In genomic region chr19:2858864-2859263, GRCh38 we compare ENCODE assay signal across 31 cellular contexts. TPM values are rescaled to one million over a fixed set of nuclear protein-coding genes. Genes with fewer than 3 reads are reported as not detected.
"Had no signal": no experiment of that assay in that cellular context is flagged by ENCODE, and none has a peak within 500 bp of the region (broad histone marks: within the 10 kb centered on the region; RNA-seq: fewer than 3 reads in every experiment).

No MANE protein-coding gene starts in this region.

- H3K4me3 Mint-ChIP-seq: nephron; neural crest cell; stimulated activated effector memory CD8-positive, alpha-beta T cell treated with anti-CD3 and anti-CD28 coated beads, Interleukin-12 subunit alpha, Interleukin-12 subunit beta, amount 100 ng/mL, for 72 hours; stimulated activated naive CD8-positive, alpha-beta T cell treated with anti-CD3 and anti-CD28 coated beads, Interleukin-15, Interleukin-2, amounts not matched to agents 100 ng/mL and 50 ng/mL, for 24 hours; type B pancreatic cell had no signal

- H3K27me3 Mint-ChIP-seq: naive thymus-derived CD8-positive, alpha-beta T cell; stimulated activated naive CD8-positive, alpha-beta T cell treated with anti-CD3 and anti-CD28 coated beads, Interleukin-15, Interleukin-2, amounts not matched to agents 100 ng/mL and 50 ng/mL, for 24 hours; type B pancreatic cell had no signal

- H3K4me3 ChIP-seq: lower lobe of right lung, pancreas, prostate gland, sigmoid colon, spleen, suprapubic skin, tibial nerve, uterus had no signal

- ATAC-seq: left cardiac atrium; left lobe of liver; left ventricle myocardium superior; naive thymus-derived CD8-positive, alpha-beta T cell; pancreas; right cardiac atrium; stimulated activated effector memory CD8-positive, alpha-beta T cell treated with anti-CD3 and anti-CD28 coated beads, Interleukin-12 subunit alpha, Interleukin-12 subunit beta, amount 100 ng/mL, for 72 hours had no signal

- DNase-seq: hippocampal formation; kidney glomerular epithelial cell; left cardiac atrium; left ventricle myocardium superior; lower lobe of right lung; mammary epithelial cell; mesenchymal stem cell; naive thymus-derived CD8-positive, alpha-beta T cell; nucleus accumbens; pancreas; retina; right cardiac atrium; sigmoid colon; small intestine; spleen; stimulated activated CD4-positive, alpha-beta T cell treated with anti-CD3 and anti-CD28 coated beads, Interleukin-4, amount 100 ng/mL, for 24 hours; stimulated activated naive CD4-positive, alpha-beta T cell; uterus had no signal

- H3K4me1 ChIP-seq: lower lobe of right lung, pancreas, prostate gland, sigmoid colon, spleen, suprapubic skin, tibial nerve, uterus had no signal

- H3K27me3 ChIP-seq: pancreas, sigmoid colon, spleen, suprapubic skin, tibial nerve, uterus had no signal

- H3K9me3 ChIP-seq: pancreas, prostate gland had no signal

- H3K36me3 Mint-ChIP-seq: stimulated activated effector memory CD8-positive, alpha-beta T cell treated with anti-CD3 and anti-CD28 coated beads, Interleukin-12 subunit alpha, Interleukin-12 subunit beta, amount 100 ng/mL, for 72 hours had no signal

- H3K27ac Mint-ChIP-seq: nephron; stimulated activated effector memory CD8-positive, alpha-beta T cell treated with anti-CD3 and anti-CD28 coated beads, Interleukin-12 subunit alpha, Interleukin-12 subunit beta, amount 100 ng/mL, for 72 hours; stimulated activated naive CD8-positive, alpha-beta T cell treated with anti-CD3 and anti-CD28 coated beads, Interleukin-15, Interleukin-2, amounts not matched to agents 100 ng/mL and 50 ng/mL, for 24 hours; type B pancreatic cell had no signal

- H3K4me1 Mint-ChIP-seq: neural crest cell had no signal

- H3K27ac ChIP-seq: lower lobe of right lung, pancreas, prostate gland, sigmoid colon, spleen, suprapubic skin, tibial nerve, uterus had no signal

- H3K36me3 ChIP-seq: lower lobe of right lung, pancreas, prostate gland, uterus had no signal

RNA-seq across cellular contexts. Expression of gene ZNF556, which starts 8.3 kb away (rescaled TPM):
- total RNA-seq: left cardiac atrium; left lobe of liver; left ventricle myocardium superior; lower lobe of right lung; mucosa of gallbladder; naive thymus-derived CD8-positive, alpha-beta T cell; osteoblast; sigmoid colon; subcutaneous adipose tissue; suprapubic skin; ureter had no signal
- polyA plus RNA-seq: mammary epithelial cell; naive thymus-derived CD8-positive, alpha-beta T cell; pancreas; right cardiac atrium; sigmoid colon had no signal
